9 cellular contexts compared by ENCODE assay signal in the genomic region with DNA sequence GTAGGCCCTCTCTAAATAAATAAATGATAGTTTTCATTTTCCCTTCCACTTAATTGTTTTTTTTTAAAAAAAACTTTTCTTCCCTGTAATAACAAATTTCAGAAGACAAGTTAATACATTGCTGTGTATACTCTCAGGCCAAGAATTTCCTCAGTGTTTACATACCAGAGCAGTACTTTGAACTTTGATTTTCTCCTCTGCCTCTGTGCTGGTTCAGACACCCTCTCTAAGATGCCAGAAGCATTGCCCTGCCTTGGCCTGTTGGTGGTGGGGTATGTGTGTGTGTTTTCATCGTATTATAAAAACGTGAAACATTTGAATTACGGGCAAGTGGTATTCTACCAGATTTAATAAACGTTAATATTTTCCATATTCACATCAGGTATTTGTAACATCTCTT.
DNase-seq lines count a peak whose midpoint lies in the region; ATAC-seq and TF ChIP-seq lines count a peak whose summit lies in the region.
"Had no signal": no experiment of that assay in that cellular context is flagged by ENCODE, and none has a peak within 500 bp of the region (broad histone marks: within the 10 kb centered on the region; RNA-seq: fewer than 3 reads in every experiment).

No MANE protein-coding gene starts in this region.

- intact Hi-C loops in colonic mucosa (cut with DNase I) = no loop called here

- CTCF ChIA-PET in AG04450 (lab: Charles Lee) = no interaction called here

- H3K4me3 Mint-ChIP-seq in IgD-negative memory B cell = peak overlapping the region in 2 of 4 donors; percentile 25 to 66
- peak overlapping the region in 9 of 10 donors; percentile 5 to 92 (median 55) for H3K4me3 Mint-ChIP-seq in naive thymus-derived CD8-positive, alpha-beta T cell

- no peaks in the 10 kb centered on the region for H3K9me3 ChIP-seq in AG04450 (ENCODE audit: control insufficient read depth, insufficient read depth, low read length)
- no peaks in the 10 kb centered on the region for H3K9me3 ChIP-seq in colonic mucosa

- H3K4me1 Mint-ChIP-seq in IgD-negative memory B cell = peaks cover 68 to 81% (median 76%) of the 10 kb centered on the region in 3 donors
- H3K4me1 Mint-ChIP-seq in naive thymus-derived CD8-positive, alpha-beta T cell = peaks cover 18 to 97% (median 63%) of the 10 kb centered on the region in 4 donors

- no peaks in the 10 kb centered on the region for H3K36me3 ChIP-seq in colonic mucosa

- ATAC-seq in naive thymus-derived CD8-positive, alpha-beta T cell = no peak
- ATAC-seq in HG03378 (IDR thresholded peaks at IDR 0.05; ENCODE audit: unreplicated experiment) (no peak), HG02571 (IDR thresholded peaks at IDR 0.05; ENCODE audit: unreplicated experiment) (no peak)

- no peak overlapping the region for H3K4me3 ChIP-seq in AG04450 (ENCODE audit: low read depth, low read length)
- no peak overlapping the region for H3K4me3 ChIP-seq in colonic mucosa

- H3K27ac Mint-ChIP-seq in IgD-negative memory B cell = peak overlapping the region; percentile 19 to 93 (median 29)
- H3K27ac Mint-ChIP-seq in naive thymus-derived CD8-positive, alpha-beta T cell = peak overlapping the region; percentile 81 to 99 (median 98)

- H3K9me3 Mint-ChIP-seq in IgD-negative memory B cell = no peaks in the 10 kb centered on the region
- H3K9me3 Mint-ChIP-seq in naive thymus-derived CD8-positive, alpha-beta T cell = no peaks in the 10 kb centered on the region

- no peaks in the 10 kb centered on the region for H3K27me3 ChIP-seq in AG04450 (ENCODE audit: control insufficient read depth, insufficient read depth, low read length)
- no peaks in the 10 kb centered on the region for H3K27me3 ChIP-seq in colonic mucosa

- TF ChIP-seq CTCF in AG04450 (IDR thresholded peaks at IDR 0.05; ENCODE audit: low read depth, low read length) (peak; percentile 54), colonic mucosa (IDR thresholded peaks at IDR 0.05) (no peak)

- DNase-seq in AG04450 (ENCODE audit: low read depth, low spot score) (peak; percentile 82), colonic mucosa (peak; percentile 59), SW 1271 (lab: John Stamatoyannopoulos, UW) (no peak), NCI-H2029 treated with DMSO at 0.1 percent for 48 hours (lab: John Stamatoyannopoulos, UW) (no peak)
- DNase-seq in naive thymus-derived CD8-positive, alpha-beta T cell = no peak
- DNase-seq: NCI-H1092 treated with DMSO at 0.1 percent for 48 hours had no signal

- peak overlapping the region in 1 of 2 donors; percentile 78 for H3K9ac ChIP-seq in colonic mucosa (ENCODE audit: low read depth in 2 of 2, low read length in 2 of 2)

- H3K27me3 Mint-ChIP-seq in IgD-negative memory B cell = no peaks in the 10 kb centered on the region
- H3K27me3 Mint-ChIP-seq in naive thymus-derived CD8-positive, alpha-beta T cell = no peaks in the 10 kb centered on the region

- H3K27ac ChIP-seq in AG04450 (ENCODE audit: low read depth, low read length) (peak overlapping the region; percentile 95), colonic mucosa (peak overlapping the region; percentile 79)

- POLR2A ChIA-PET in AG04450 (lab: Yijun Ruan, JAX) = interaction anchor here (0.7 to 2.5 kb wide), 9 partner anchors 9 to 91 kb away, joined by 3 to 12 read pairs (median 5); no protein-coding TSS in a partner anchor
- POLR2A ChIA-PET in naive thymus-derived CD8-positive, alpha-beta T cell (lab: Charles Lee) = interaction anchor here (0.6 to 1.9 kb wide), 7 partner anchors 10 to 115 kb away, joined by 3 to 10 read pairs (median 4); no protein-coding TSS in a partner anchor

- peaks cover 9% of the 10 kb centered on the region for H3K36me3 Mint-ChIP-seq in IgD-negative memory B cell
- H3K36me3 Mint-ChIP-seq in naive thymus-derived CD8-positive, alpha-beta T cell = no peaks in the 10 kb centered on the region

- H3K4me1 ChIP-seq in colonic mucosa = peaks cover 20% of the 10 kb centered on the region

Comparison
In these comparisons a context has a peak if more than half of its experiments do, and no peak if none do; other contexts are left out.
1. DNase-seq: peak in AG04450 (single experiment) and colonic mucosa (single experiment); none in naive thymus-derived CD8-positive, alpha-beta T cell (0 of 10), SW 1271 (0 of 2) and NCI-H2029 treated with DMSO at 0.1 percent for 48 hours (single experiment).